In genomic region chr21:16420086-16420724, GRCh38 we compare ENCODE assay signal across 9 cellular contexts.
DNase-seq lines count a peak whose midpoint lies in the region; ATAC-seq and TF ChIP-seq lines count a peak whose summit lies in the region.
"Had no signal": no experiment of that assay in that cellular context is flagged by ENCODE, and none has a peak within 500 bp of the region (broad histone marks: within the 10 kb centered on the region; RNA-seq: fewer than 3 reads in every experiment).

No MANE protein-coding gene starts in this region.

- TF ChIP-seq CTCF in VCaP (conservative IDR thresholded peaks at IDR 0.05) (no peak), right atrium auricular region (IDR thresholded peaks at IDR 0.05) (no peak), GM13976 (IDR thresholded peaks at IDR 0.05; ENCODE audit: borderline replicate concordance, control extremely low read depth, extremely low read depth, insufficient read depth, missing control alignments) (no peak)

- H3K27ac ChIP-seq in VCaP, result peak overlapping the region; percentile 95
- H3K27ac ChIP-seq in right atrium auricular region, result peak overlapping the region; percentile 80 to 93
- peak overlapping the region in 19 of 21 experiments; percentile 6 to 82 (median 61) for H3K27ac ChIP-seq in skin epidermis

- in situ Hi-C loops in GM13976 (cut with MboI; ENCODE audit: low sequenced_read_pairs, unreplicated experiment), result no loop called here

- H3K4me3 ChIP-seq in right atrium auricular region, result peak overlapping the region; percentile 48 to 50
- H3K4me3 ChIP-seq in skin epidermis, result peak overlapping the region; percentile 5 to 35 (median 15)

- H3K4me1 ChIP-seq in right atrium auricular region, result peaks cover 0 to 17% of the 10 kb centered on the region in 2 donors

- ATAC-seq in GM21515 (IDR thresholded peaks at IDR 0.05; ENCODE audit: unreplicated experiment), result no peak

- no peaks in the 10 kb centered on the region for H3K36me3 ChIP-seq in right atrium auricular region

- H3K9me3 ChIP-seq in right atrium auricular region, result no peaks in the 10 kb centered on the region

- no peaks in the 10 kb centered on the region for H3K27me3 ChIP-seq in right atrium auricular region

- DNase-seq in HT-29 (ENCODE audit: low spot score) (peak; percentile 5), right atrium auricular region (ENCODE audit: low spot score) (peak; percentile 72), T-helper 1 cell (no peak), GM13976 (ENCODE audit: low spot score) (no peak), HK-2 (ENCODE audit: unreplicated experiment) (no peak)
- DNase-seq: activated B cell treated with CpG ODN at 0.5 μM for 24 hours had no signal

Comparison
In these comparisons a context has a peak if more than half of its experiments do, and no peak if none do; other contexts are left out.
1. DNase-seq: peak in HT-29 (single experiment) and right atrium auricular region (single experiment); none in T-helper 1 cell (0 of 5), GM13976 (single experiment) and HK-2 (single experiment).
2. Peak in every context shown above with its lines, with median percentiles within 50 percentile points of each other: H3K27ac ChIP-seq.